Comparison of ENCODE assay signal across 14 cellular contexts in the genomic region with DNA sequence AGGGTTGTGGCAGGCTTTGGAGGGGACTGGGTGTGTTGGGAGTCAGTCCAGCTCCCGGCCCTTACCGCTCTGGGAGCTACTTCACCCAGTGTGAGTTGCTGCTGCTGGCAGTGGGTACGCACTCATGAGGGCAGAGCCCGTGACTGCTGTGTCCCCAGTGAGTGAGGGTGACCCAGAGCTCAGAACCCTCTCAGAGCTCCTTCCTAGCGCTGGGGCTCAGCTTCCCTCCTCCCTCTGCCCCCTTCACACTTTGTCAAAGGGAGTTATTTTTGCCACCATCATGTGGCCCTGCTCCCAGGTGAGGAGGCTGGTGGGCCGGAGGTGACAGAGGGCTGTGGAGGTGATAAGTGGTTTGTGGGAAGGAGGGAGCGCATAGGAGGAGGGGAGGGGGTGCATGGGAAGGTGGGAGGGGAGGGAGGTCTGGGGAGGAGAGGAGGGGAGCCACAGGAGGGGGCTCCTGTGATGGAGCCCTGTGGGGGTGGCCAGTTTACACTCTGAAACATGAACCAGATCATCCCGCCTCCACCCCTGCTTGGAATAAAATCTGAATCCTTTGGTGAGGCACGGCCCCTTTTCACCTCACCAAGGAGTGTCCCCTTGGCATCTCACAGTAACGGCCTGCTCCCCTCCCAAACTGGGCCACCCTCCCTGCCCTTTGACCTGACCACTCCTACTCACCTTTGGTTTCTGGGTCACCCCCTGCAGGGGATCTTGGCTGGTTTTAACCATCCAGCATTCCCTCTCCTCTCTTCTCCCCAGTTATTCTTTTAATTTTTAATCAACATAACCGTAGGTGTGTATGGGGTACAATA. TPM values are rescaled to one million over a fixed set of nuclear protein-coding genes. Genes with fewer than 3 reads are reported as not detected.
DNase-seq lines count a peak whose midpoint lies in the region; ATAC-seq and TF ChIP-seq lines count a peak whose summit lies in the region.
"Had no signal": no experiment of that assay in that cellular context is flagged by ENCODE, and none has a peak within 500 bp of the region (broad histone marks: within the 10 kb centered on the region; RNA-seq: fewer than 3 reads in every experiment).

No MANE protein-coding gene starts in this region.

- peaks cover 36% of the 10 kb centered on the region for H3K4me1 Mint-ChIP-seq in activated CD8-positive, alpha-beta memory T cell treated with anti-CD3 and anti-CD28 coated beads, Interleukin-2, amount 10 ng/mL, durations not matched to agents 7 days and 5 days
- peaks cover 26% of the 10 kb centered on the region for H3K4me1 Mint-ChIP-seq in activated CD8-positive, alpha-beta T cell treated with anti-CD3 and anti-CD28 coated beads for 36 hours (ENCODE audit: low read depth)

- peaks cover 9% of the 10 kb centered on the region for H3K27me3 Mint-ChIP-seq in activated CD8-positive, alpha-beta memory T cell treated with anti-CD3 and anti-CD28 coated beads, Interleukin-2, amount 10 ng/mL, durations not matched to agents 7 days and 5 days
- H3K27me3 Mint-ChIP-seq in activated CD8-positive, alpha-beta T cell treated with anti-CD3 and anti-CD28 coated beads for 36 hours: no peaks in the 10 kb centered on the region

- intact Hi-C loops in activated CD8-positive, alpha-beta T cell treated with anti-CD3 and anti-CD28 coated beads for 36 hours (cut with micrococcal nuclease): no loop called here

- peaks cover 5% of the 10 kb centered on the region for H3K36me3 Mint-ChIP-seq in activated CD8-positive, alpha-beta memory T cell treated with anti-CD3 and anti-CD28 coated beads, Interleukin-2, amount 10 ng/mL, durations not matched to agents 7 days and 5 days
- H3K36me3 Mint-ChIP-seq in activated CD8-positive, alpha-beta T cell treated with anti-CD3 and anti-CD28 coated beads for 36 hours (ENCODE audit: low read depth): peaks cover 9% of the 10 kb centered on the region

- H3K9me3 ChIP-seq in iPS-18a (ENCODE audit: control insufficient read depth, low read depth, low read length): no peaks in the 10 kb centered on the region

- peak overlapping the region; percentile 37 for H3K4me3 Mint-ChIP-seq in activated CD8-positive, alpha-beta memory T cell treated with anti-CD3 and anti-CD28 coated beads, Interleukin-2, amount 10 ng/mL, durations not matched to agents 7 days and 5 days
- H3K4me3 Mint-ChIP-seq in activated CD8-positive, alpha-beta T cell treated with anti-CD3 and anti-CD28 coated beads for 36 hours: peak overlapping the region; percentile 77

- H3K4me1 ChIP-seq in iPS-18a (ENCODE audit: control insufficient read depth, low read depth, low read length): peaks cover 28% of the 10 kb centered on the region

- H3K9ac ChIP-seq in iPS-18a (ENCODE audit: low read length): no peak overlapping the region

- POLR2A ChIA-PET in activated CD8-positive, alpha-beta T cell treated with anti-CD3 and anti-CD28 coated beads for 36 hours (lab: Charles Lee): interaction anchor here (0.5 to 4.3 kb wide), 5 partner anchors 10 to 396 kb away, joined by 3 to 48 read pairs (median 3); a partner anchor contains a TSS

- peak overlapping the region; percentile 11 for H3K27ac Mint-ChIP-seq in activated CD8-positive, alpha-beta memory T cell treated with anti-CD3 and anti-CD28 coated beads, Interleukin-2, amount 10 ng/mL, durations not matched to agents 7 days and 5 days
- H3K27ac Mint-ChIP-seq in activated CD8-positive, alpha-beta T cell treated with anti-CD3 and anti-CD28 coated beads for 36 hours: peak overlapping the region; percentile 99

- peak overlapping the region; percentile 16 for H3K4me3 ChIP-seq in iPS-18a (ENCODE audit: low read length)

- peaks cover 16% of the 10 kb centered on the region for H3K27me3 ChIP-seq in iPS-18a (ENCODE audit: control insufficient read depth, insufficient read depth, low read length)

- TF ChIP-seq CTCF in activated CD8-positive, alpha-beta T cell treated with anti-CD3 and anti-CD28 coated beads for 36 hours (IDR thresholded peaks at IDR 0.05): no peak

- H3K9me3 Mint-ChIP-seq in activated CD8-positive, alpha-beta memory T cell treated with anti-CD3 and anti-CD28 coated beads, Interleukin-2, amount 10 ng/mL, durations not matched to agents 7 days and 5 days (ENCODE audit: low read depth): no peaks in the 10 kb centered on the region
- no peaks in the 10 kb centered on the region for H3K9me3 Mint-ChIP-seq in activated CD8-positive, alpha-beta T cell treated with anti-CD3 and anti-CD28 coated beads for 36 hours

- no peak for DNase-seq in activated CD8-positive, alpha-beta memory T cell treated with anti-CD3 and anti-CD28 coated beads, Interleukin-2, amount 10 ng/mL, durations not matched to agents 7 days and 5 days
- no peak for DNase-seq in activated CD8-positive, alpha-beta memory T cell treated with anti-CD3 and anti-CD28 coated beads, Interleukin-2, amount 50 U/mL, for 4 hours
- DNase-seq in activated CD8-positive, alpha-beta T cell treated with anti-CD3 and anti-CD28 coated beads for 36 hours: no peak
- DNase-seq in stimulated activated naive CD8-positive, alpha-beta T cell treated with anti-CD3 and anti-CD28 coated beads, Interleukin-15, Interleukin-2, amounts not matched to agents 100 U/mL and 50 U/mL, for 24 hours: peak; percentile 9
- DNase-seq in iPS-NIHi11 (ENCODE audit: low spot score): no peak
- no peak for DNase-seq in NCI-H748 (lab: John Stamatoyannopoulos, UW; ENCODE audit: unreplicated experiment)
- no peak for DNase-seq in stimulated activated naive CD4-positive, alpha-beta T cell treated with Interleukin-2 at 50 U/mL for 16 hours (lab: John Stamatoyannopoulos, UW)
- DNase-seq: mammary epithelial cell; NCI-H2029 treated with DMSO at 0.1 percent for 48 hours; OCI-M1; stimulated activated CD8-positive, alpha-beta memory T cell treated with anti-CD3 and anti-CD28 coated beads, Interleukin-4, amount 100 ng/mL, for 48 hours had no signal

- peaks cover 1% of the 10 kb centered on the region for H3K36me3 ChIP-seq in iPS-18a (ENCODE audit: control insufficient read depth, low read depth, low read length)

- H3K27ac ChIP-seq in iPS-18a (ENCODE audit: low read length): no peak overlapping the region

- no peak for ATAC-seq in activated CD8-positive, alpha-beta memory T cell treated with anti-CD3 and anti-CD28 coated beads, Interleukin-2, amount 10 ng/mL, durations not matched to agents 7 days and 5 days
- ATAC-seq in activated CD8-positive, alpha-beta T cell treated with anti-CD3 and anti-CD28 coated beads for 36 hours: no peak
- no peak for ATAC-seq in stimulated activated naive CD8-positive, alpha-beta T cell treated with anti-CD3 and anti-CD28 coated beads, Interleukin-15, Interleukin-2, amounts not matched to agents 100 U/mL and 50 U/mL, for 24 hours

- CTCF ChIA-PET in activated CD8-positive, alpha-beta memory T cell treated with anti-CD3 and anti-CD28 coated beads, Interleukin-2, amount 10 ng/mL, durations not matched to agents 7 days and 5 days (lab: Charles Lee): interaction anchor here (0.5 to 7.5 kb wide), 10 partner anchors 9 to 101 kb away, joined by 3 to 111 read pairs (median 3); a partner anchor contains a TSS
- CTCF ChIA-PET in activated CD8-positive, alpha-beta T cell treated with anti-CD3 and anti-CD28 coated beads for 36 hours (lab: Charles Lee): interaction anchor here (0.8 to 6.2 kb wide), 5 partner anchors 12 to 44 kb away, joined by 3 to 89 read pairs (median 4); a partner anchor contains a TSS

RNA-seq across cellular contexts. Expression of a gene that starts 9.9 kb away (rescaled TPM):
- total RNA-seq in activated CD8-positive, alpha-beta memory T cell treated with anti-CD3 and anti-CD28 coated beads, Interleukin-2, amount 10 ng/mL, durations not matched to agents 7 days and 5 days: 100 to 1,000 TPM; 239 to 252 TPM
- 100 to 1,000 TPM; 315 to 317 TPM for total RNA-seq in activated CD8-positive, alpha-beta T cell treated with anti-CD3 and anti-CD28 coated beads for 36 hours

RNA-seq across cellular contexts. Expression of a gene that starts 13.1 kb away (rescaled TPM):
- total RNA-seq in activated CD8-positive, alpha-beta memory T cell treated with anti-CD3 and anti-CD28 coated beads, Interleukin-2, amount 10 ng/mL, durations not matched to agents 7 days and 5 days: 10 to 100 TPM; 15.3 to 16.7 TPM
- 10 to 100 TPM; 35.5 to 39.5 TPM for total RNA-seq in activated CD8-positive, alpha-beta T cell treated with anti-CD3 and anti-CD28 coated beads for 36 hours

RNA-seq across cellular contexts. Expression of a gene that starts 22.9 kb away (rescaled TPM):
- not detected for total RNA-seq in activated CD8-positive, alpha-beta memory T cell treated with anti-CD3 and anti-CD28 coated beads, Interleukin-2, amount 10 ng/mL, durations not matched to agents 7 days and 5 days
- not detected for total RNA-seq in activated CD8-positive, alpha-beta T cell treated with anti-CD3 and anti-CD28 coated beads for 36 hours
- total RNA-seq: activated CD8-positive, alpha-beta memory T cell treated with anti-CD3 and anti-CD28 coated beads for 36 hours; Daoy; mammary epithelial cell had no signal

RNA-seq across cellular contexts. Expression of a gene that starts 33.0 kb away (rescaled TPM):
- 100 to 1,000 TPM; 339 to 406 TPM for total RNA-seq in activated CD8-positive, alpha-beta memory T cell treated with anti-CD3 and anti-CD28 coated beads, Interleukin-2, amount 10 ng/mL, durations not matched to agents 7 days and 5 days
- 100 to 1,000 TPM; 467 to 472 TPM for total RNA-seq in activated CD8-positive, alpha-beta T cell treated with anti-CD3 and anti-CD28 coated beads for 36 hours

RNA-seq across cellular contexts. Expression of a gene that starts 33.9 kb away (rescaled TPM):
- total RNA-seq in activated CD8-positive, alpha-beta memory T cell treated with anti-CD3 and anti-CD28 coated beads, Interleukin-2, amount 10 ng/mL, durations not matched to agents 7 days and 5 days: under 1 TPM; 0.53 to 0.75 TPM
- under 1 TPM; 0.31 to 0.61 TPM for total RNA-seq in activated CD8-positive, alpha-beta T cell treated with anti-CD3 and anti-CD28 coated beads for 36 hours
- total RNA-seq: Daoy had no signal
